ENCODE assay signal across 10 cellular contexts in genomic region chr19:46984077-46985010, GRCh38. TPM values are rescaled to one million over a fixed set of nuclear protein-coding genes. Genes with fewer than 3 reads are reported as not detected.
DNase-seq lines count a peak whose midpoint lies in the region; ATAC-seq and TF ChIP-seq lines count a peak whose summit lies in the region.
"Had no signal": no experiment of that assay in that cellular context is flagged by ENCODE, and none has a peak within 500 bp of the region (broad histone marks: within the 10 kb centered on the region; RNA-seq: fewer than 3 reads in every experiment).

No MANE protein-coding gene starts in this region.

- TF ChIP-seq CTCF in PC-9 (conservative IDR thresholded peaks at IDR 0.05) = no peak
- no peak for TF ChIP-seq CTCF in glutamatergic neuron (IDR thresholded peaks at IDR 0.05; ENCODE audit: partially characterized antibody, unreplicated experiment)
- TF ChIP-seq CTCF in colonic mucosa (IDR thresholded peaks at IDR 0.05) = no peak

- peak; percentile 83 for DNase-seq in HT-29 (ENCODE audit: low spot score)
- peak in 1 of 2 experiments; percentile 58 for DNase-seq in PC-9
- DNase-seq in glutamatergic neuron = peak; percentile 49
- peak; percentile 59 for DNase-seq in stromal cell of bone marrow (ENCODE audit: low read depth)
- no peak for DNase-seq in colonic mucosa
- DNase-seq in stimulated activated naive B cell treated with anti-CD40 and anti-IgM and Interleukin-4, amounts not matched to agents 10 μg/mL and 1 μg/mL and 100 μg/mL, for 72 hours = no peak
- DNase-seq in OCI-M2 (lab: John Stamatoyannopoulos, UW; ENCODE audit: unreplicated experiment) = no peak
- DNase-seq: activated naive CD4-positive, alpha-beta T cell treated with anti-CD3 and anti-CD28 coated beads, Interleukin-2, amount 50 U/mL, for 16 hours had no signal

- peaks cover 12% of the 10 kb centered on the region for H3K4me1 ChIP-seq in PC-9 (replicated peaks; ENCODE audit: insufficient read depth)
- H3K4me1 ChIP-seq in colonic mucosa = no peaks in the 10 kb centered on the region

- no peak overlapping the region for H3K9ac ChIP-seq in colonic mucosa (ENCODE audit: low read depth in 2 of 2, low read length in 2 of 2)

- ATAC-seq in HG02642 (IDR thresholded peaks at IDR 0.05; ENCODE audit: poor library complexity, unreplicated experiment) = no peak
- ATAC-seq in stimulated activated naive B cell treated with anti-CD40 and anti-IgM and Interleukin-4, amounts not matched to agents 10 μg/mL and 1 μg/mL and 100 μg/mL, for 72 hours (replicated peaks) = no peak

- H3K36me3 ChIP-seq in PC-9 (ENCODE audit: low read depth) (peaks cover 11% of the 10 kb centered on the region; the same call in 1 of the 2 replicates), colonic mucosa (no peaks in the 10 kb centered on the region)

- POLR2A ChIA-PET in PC-9 (lab: Charles Lee; ENCODE audit: unreplicated experiment) = no interaction called here

- H3K27me3 Mint-ChIP-seq in glutamatergic neuron (ENCODE audit: unreplicated experiment) = peaks cover 6% of the 10 kb centered on the region
- no peaks in the 10 kb centered on the region for H3K27me3 Mint-ChIP-seq in stimulated activated naive B cell treated with anti-CD40 and anti-IgM and Interleukin-4, amounts not matched to agents 10 μg/mL and 1 μg/mL and 100 μg/mL, for 72 hours

- no peaks in the 10 kb centered on the region for H3K9me2 ChIP-seq in PC-9 (ENCODE audit: insufficient read depth)

- no TSS peak for BruUV-seq in PC-9 (replicated peaks; lab: Mats Ljungman, UMichigan)

- H3F3A ChIP-seq in PC-9 (ENCODE audit: insufficient read depth, low read depth) = peaks cover 21% of the 10 kb centered on the region; the same call in 1 of the 2 replicates

- H4K20me1 ChIP-seq in PC-9 (ENCODE audit: insufficient read depth) = peaks cover 44% of the 10 kb centered on the region

- H3K27ac ChIP-seq in PC-9 = no peak overlapping the region
- no peak overlapping the region for H3K27ac ChIP-seq in colonic mucosa

- H3K9me3 Mint-ChIP-seq in glutamatergic neuron (ENCODE audit: unreplicated experiment) = peaks cover 11% of the 10 kb centered on the region
- no peaks in the 10 kb centered on the region for H3K9me3 Mint-ChIP-seq in stimulated activated naive B cell treated with anti-CD40 and anti-IgM and Interleukin-4, amounts not matched to agents 10 μg/mL and 1 μg/mL and 100 μg/mL, for 72 hours

- H3K4me3 ChIP-seq in PC-9 (no peak overlapping the region), colonic mucosa (no peak overlapping the region)
- H3K4me3 ChIP-seq: upper lobe of left lung had no signal

- CTCF ChIA-PET in PC-9 (lab: Charles Lee) = interaction anchor here (0.5 kb wide), 1 partner anchor 121 kb away, joined by 3 read pairs; no protein-coding TSS in a partner anchor

- peaks cover 32% of the 10 kb centered on the region for H3K4me1 Mint-ChIP-seq in glutamatergic neuron (ENCODE audit: low read depth, unreplicated experiment)
- H3K4me1 Mint-ChIP-seq in stimulated activated naive B cell treated with anti-CD40 and anti-IgM and Interleukin-4, amounts not matched to agents 10 μg/mL and 1 μg/mL and 100 μg/mL, for 72 hours = peaks cover 8 to 21% of the 10 kb centered on the region in 2 donors

- intact Hi-C loops in PC-9 (cut with micrococcal nuclease; ENCODE audit: unreplicated experiment) = no loop called here
- intact Hi-C loops in colonic mucosa (cut with DNase I) = no loop called here

- peak overlapping the region; percentile 94 for H3K27ac Mint-ChIP-seq in glutamatergic neuron (ENCODE audit: unreplicated experiment)
- H3K27ac Mint-ChIP-seq in stimulated activated naive B cell treated with anti-CD40 and anti-IgM and Interleukin-4, amounts not matched to agents 10 μg/mL and 1 μg/mL and 100 μg/mL, for 72 hours = no peak overlapping the region

- H3K36me3 Mint-ChIP-seq in glutamatergic neuron (ENCODE audit: unreplicated experiment) = no peaks in the 10 kb centered on the region
- peaks cover 4 to 25% of the 10 kb centered on the region in 2 donors for H3K36me3 Mint-ChIP-seq in stimulated activated naive B cell treated with anti-CD40 and anti-IgM and Interleukin-4, amounts not matched to agents 10 μg/mL and 1 μg/mL and 100 μg/mL, for 72 hours

- H3K9me3 ChIP-seq in PC-9 (ENCODE audit: insufficient read depth, low read depth) (no peaks in the 10 kb centered on the region), colonic mucosa (no peaks in the 10 kb centered on the region)
- H3K9me3 ChIP-seq: upper lobe of left lung had no signal

- H2AFZ ChIP-seq in PC-9 = no peak overlapping the region

- H3K27me3 ChIP-seq in PC-9 (ENCODE audit: insufficient read depth, low read depth) (no peaks in the 10 kb centered on the region), colonic mucosa (no peaks in the 10 kb centered on the region)
- H3K27me3 ChIP-seq: upper lobe of left lung had no signal

- H3K4me2 ChIP-seq in PC-9 = 0 out of 2 replicates have a peak overlapping the region, but pooled peaks have one; percentile 8

- H3K4me3 Mint-ChIP-seq in glutamatergic neuron (ENCODE audit: unreplicated experiment) = peak overlapping the region; percentile 73
- no peak overlapping the region for H3K4me3 Mint-ChIP-seq in stimulated activated naive B cell treated with anti-CD40 and anti-IgM and Interleukin-4, amounts not matched to agents 10 μg/mL and 1 μg/mL and 100 μg/mL, for 72 hours

- peaks cover 29% of the 10 kb centered on the region for H3K79me2 ChIP-seq in PC-9 (ENCODE audit: low read depth)

RNA-seq across cellular contexts. Expression of gene NPAS1, which starts 35.3 kb away (rescaled TPM):
- 0.50 TPM in 1 of 2 replicates, not detected in the other for total RNA-seq in HT-29 (2014; rRNA removed; shearing (Covaris generic))
- total RNA-seq in PC-9 (2021) = 1.4 and 3.7 TPM in 2 replicates
- total RNA-seq in glutamatergic neuron (ENCODE audit: unreplicated experiment) = 1.7 TPM
- total RNA-seq in colonic mucosa = under 1 TPM; 0.35 to 0.64 TPM

Comparison
In these comparisons a context has a peak if more than half of its experiments do, and no peak if none do; other contexts are left out.
1. DNase-seq: peak in HT-29 (single experiment), glutamatergic neuron (single experiment) and stromal cell of bone marrow (single experiment); none in colonic mucosa (single experiment), stimulated activated naive B cell treated with anti-CD40 and anti-IgM and Interleukin-4, amounts not matched to agents 10 μg/mL and 1 μg/mL and 100 μg/mL, for 72 hours (single experiment) and OCI-M2 (single experiment).